In genomic region chr1:230310381-230311163, GRCh38 we compare ENCODE assay signal across 8 cellular contexts.
DNase-seq lines count a peak whose midpoint lies in the region; ATAC-seq and TF ChIP-seq lines count a peak whose summit lies in the region.

No MANE protein-coding gene starts in this region.

- no peaks in the 10 kb centered on the region for H3K4me1 Mint-ChIP-seq in endothelial cell (ENCODE audit: unreplicated experiment)

- H3K4me1 ChIP-seq in mucosa of descending colon (ENCODE audit: low read depth) = no peaks in the 10 kb centered on the region

- intact Hi-C loops in mucosa of descending colon (cut with DNase I, micrococcal nuclease) = loop anchor here (2.0 to 5.0 kb wide), 2 partner anchors 648 to 650 kb away; no protein-coding TSS in a partner anchor

- H3K9me3 ChIP-seq in mucosa of descending colon = no peaks in the 10 kb centered on the region

- H3K36me3 Mint-ChIP-seq in endothelial cell (ENCODE audit: low read depth, unreplicated experiment) = no peaks in the 10 kb centered on the region

- TF ChIP-seq POLR2A in GM18505 (IDR thresholded peaks at IDR 0.05; ENCODE audit: borderline replicate concordance, extremely low read depth, insufficient read depth, insufficient read length) = no peak

- no peak overlapping the region for H3K4me3 ChIP-seq in mucosa of descending colon

- ATAC-seq in mucosa of descending colon = peak; percentile 82
- ATAC-seq in GM18505 (IDR thresholded peaks at IDR 0.05; ENCODE audit: unreplicated experiment) = no peak

- H3K4me3 Mint-ChIP-seq in endothelial cell (ENCODE audit: unreplicated experiment) = no peak overlapping the region

- DNase-seq in GM03348 (ENCODE audit: low spot score) (peak; percentile 91), HK-2 (ENCODE audit: unreplicated experiment) (peak; percentile 78), NOMO-1 treated with DMSO at 0.1 percent for 48 hours (lab: John Stamatoyannopoulos, UW; ENCODE audit: unreplicated experiment) (peak; percentile 59), endothelial cell (ENCODE audit: low spot score) (peak; percentile 74), mucosa of descending colon (peak in 2 of 3 donors; percentile 78 to 84)
- peak; percentile 13 for DNase-seq in activated CD8-positive, alpha-beta memory T cell treated with anti-CD3 and anti-CD28 coated beads, Interleukin-2, amount 50 U/mL, for 24 hours (ENCODE audit: extremely low read depth)
- DNase-seq in stimulated activated CD8-positive, alpha-beta memory T cell treated with anti-CD3 and anti-CD28 coated beads, Interleukin-7, amount 100 ng/mL, for 24 hours (ENCODE audit: low read depth) = peak; percentile 27

- H3K27me3 Mint-ChIP-seq in endothelial cell (ENCODE audit: unreplicated experiment) = peaks cover 7% of the 10 kb centered on the region

- TF ChIP-seq CTCF in endothelial cell (IDR thresholded peaks at IDR 0.05; ENCODE audit: unreplicated experiment) (peak; percentile 86), mucosa of descending colon (IDR thresholded peaks at IDR 0.05) (peak; percentile 83)

- no peaks in the 10 kb centered on the region for H3K9me3 Mint-ChIP-seq in endothelial cell (ENCODE audit: unreplicated experiment)

- H3K36me3 ChIP-seq in mucosa of descending colon (ENCODE audit: low read depth) = no peaks in the 10 kb centered on the region

- no peak overlapping the region for H3K27ac Mint-ChIP-seq in endothelial cell (ENCODE audit: unreplicated experiment)

Comparison
In these comparisons a context has a peak if more than half of its experiments do, and no peak if none do; other contexts are left out.
1. DNase-seq: peak in every context shown above with its lines; median percentile 91 in GM03348; 81 in mucosa of descending colon; 78 in HK-2; 74 in endothelial cell; 59 in NOMO-1 treated with DMSO at 0.1 percent for 48 hours; 27 in stimulated activated CD8-positive, alpha-beta memory T cell treated with anti-CD3 and anti-CD28 coated beads, Interleukin-7, amount 100 ng/mL, for 24 hours; 13 in activated CD8-positive, alpha-beta memory T cell treated with anti-CD3 and anti-CD28 coated beads, Interleukin-2, amount 50 U/mL, for 24 hours.